1 cellular context compared by ENCODE assay signal in the genomic region with DNA sequence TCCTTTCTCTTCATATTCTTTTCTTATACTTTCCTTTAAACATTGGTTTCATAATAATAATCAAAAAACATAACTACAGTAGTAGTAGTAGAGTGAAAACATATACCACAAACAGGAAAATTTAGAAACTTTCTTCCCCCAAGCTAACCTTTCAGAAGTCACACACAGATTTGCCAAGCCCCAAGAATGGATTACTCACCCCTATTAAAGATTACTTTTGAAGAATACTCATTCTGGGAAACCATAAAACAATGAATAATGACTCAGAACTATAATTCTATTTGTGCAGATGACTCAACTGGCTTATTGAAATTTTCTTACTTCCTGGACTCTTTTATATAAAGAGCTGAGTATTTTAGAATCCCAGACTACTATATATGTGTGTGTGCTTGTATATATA.
A peak's percentile ranks its signal among the peaks of the same experiment; 100 is the strongest.
TF ChIP-seq lines count a peak whose summit lies in the region.

No MANE protein-coding gene starts in this region.

TF ChIP-seq in HCT116, 20 proteins besides CTCF, POLR2A, EP300 and RAD21 (continued from another document):
- peak; percentile 99 for TF ChIP-seq FOSL1 (IDR thresholded peaks at IDR 0.05; ENCODE audit: low read depth)
- TF ChIP-seq JUND (IDR thresholded peaks at IDR 0.05) = peak; percentile 99
- peak; percentile 97 for TF ChIP-seq SP1 (IDR thresholded peaks at IDR 0.05; ENCODE audit: low read depth)
TF ChIP-seq in HCT116: peak in this region for 14.
